In the genomic region with DNA sequence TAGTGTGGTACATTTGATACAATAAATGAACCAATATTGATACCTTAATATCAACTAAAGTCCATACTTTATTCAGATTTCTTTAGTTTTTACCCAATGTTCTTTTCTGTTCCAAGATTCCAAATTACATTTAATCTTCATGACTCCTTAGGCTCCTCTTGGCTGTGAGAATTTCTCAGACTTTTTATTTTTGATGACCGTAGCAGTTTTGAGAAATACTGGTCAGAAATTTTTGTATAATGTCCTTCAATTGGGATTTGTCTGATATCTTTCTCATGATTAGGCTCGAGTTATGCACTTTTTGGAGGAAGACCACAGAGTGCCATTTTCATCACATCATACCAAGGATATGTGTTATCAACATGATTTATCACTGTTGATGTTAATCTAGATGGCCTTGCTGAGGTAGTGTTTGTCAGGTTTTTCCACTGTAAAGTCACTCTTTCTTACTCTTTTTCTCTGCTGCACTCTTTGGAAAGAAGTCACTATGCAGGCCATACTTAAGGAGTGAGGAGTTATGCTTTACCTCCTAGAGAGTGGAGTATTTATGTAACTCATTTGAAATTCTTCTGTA, we compare ENCODE assay signal across 20 cellular contexts. TPM values are rescaled to one million over a fixed set of nuclear protein-coding genes. Genes with fewer than 3 reads are reported as not detected.
A peak's percentile ranks its signal among the peaks of the same experiment; 100 is the strongest.
DNase-seq lines count a peak whose midpoint lies in the region; ATAC-seq and TF ChIP-seq lines count a peak whose summit lies in the region.
"Had no signal": no experiment of that assay in that cellular context is flagged by ENCODE, and none has a peak within 500 bp of the region (broad histone marks: within the 10 kb centered on the region; RNA-seq: fewer than 3 reads in every experiment).

No MANE protein-coding gene starts in this region.

- no peak for ATAC-seq in activated B cell treated with CpG ODN at 0.5 μM for 24 hours (ENCODE audit: low read depth)
- no peak for ATAC-seq in left lung
- no peak for ATAC-seq in stimulated activated memory B cell treated with anti-CD40 and anti-IgM and Interleukin-4, amounts not matched to agents 10 μg/mL and 1 μg/mL and 100 μg/mL, for 72 hours
- no peak for ATAC-seq in HG03460 (IDR thresholded peaks at IDR 0.05; ENCODE audit: unreplicated experiment)
- ATAC-seq: stimulated activated effector memory CD8-positive, alpha-beta T cell treated with anti-CD3 and anti-CD28 coated beads, Interleukin-12 subunit alpha, Interleukin-12 subunit beta, amount 100 ng/mL, for 72 hours had no signal

- peaks cover 6% of the 10 kb centered on the region for H3K9me3 Mint-ChIP-seq in activated B cell treated with CpG ODN at 0.5 μM for 24 hours
- no peaks in the 10 kb centered on the region for H3K9me3 Mint-ChIP-seq in stimulated activated memory B cell treated with anti-CD40 and anti-IgM and Interleukin-4, amounts not matched to agents 10 μg/mL and 1 μg/mL and 100 μg/mL, for 72 hours

- TF ChIP-seq CTCF in GM12875 (IDR thresholded peaks at IDR 0.05; ENCODE audit: borderline replicate concordance, insufficient read depth, low read depth, low read length) (no peak), activated B cell treated with CpG ODN at 0.5 μM for 24 hours (IDR thresholded peaks at IDR 0.05) (no peak), left lung (IDR thresholded peaks at IDR 0.05) (no peak)

- H3K4me3 ChIP-seq in GM12875 (ENCODE audit: low read depth, low read length) = peak overlapping the region; percentile 12
- H3K4me3 ChIP-seq in left lung = no peak overlapping the region
- H3K4me3 ChIP-seq: MG63, mucosa of descending colon, PC-9 had no signal

- H3K27ac Mint-ChIP-seq in activated B cell treated with CpG ODN at 0.5 μM for 24 hours = peak overlapping the region; percentile 82
- H3K27ac Mint-ChIP-seq in stimulated activated memory B cell treated with anti-CD40 and anti-IgM and Interleukin-4, amounts not matched to agents 10 μg/mL and 1 μg/mL and 100 μg/mL, for 72 hours = peak overlapping the region; percentile 100
- H3K27ac Mint-ChIP-seq: activated naive CD8-positive, alpha-beta T cell treated with anti-CD3 and anti-CD28 coated beads for 36 hours had no signal

- peak overlapping the region; percentile 67 for H3K4me3 Mint-ChIP-seq in activated B cell treated with CpG ODN at 0.5 μM for 24 hours
- peak overlapping the region; percentile 60 for H3K4me3 Mint-ChIP-seq in stimulated activated memory B cell treated with anti-CD40 and anti-IgM and Interleukin-4, amounts not matched to agents 10 μg/mL and 1 μg/mL and 100 μg/mL, for 72 hours
- H3K4me3 Mint-ChIP-seq: activated naive CD8-positive, alpha-beta T cell treated with anti-CD3 and anti-CD28 coated beads for 36 hours had no signal

- CTCF ChIA-PET in activated B cell treated with CpG ODN at 0.5 μM for 24 hours (lab: Charles Lee) = interaction anchor here (0.9 to 4.3 kb wide), 5 partner anchors 15 to 122 kb away, joined by 3 to 41 read pairs (median 4); partner anchors contain the start of gene TCTN3

- peaks cover 60% of the 10 kb centered on the region for H3K4me1 Mint-ChIP-seq in activated B cell treated with CpG ODN at 0.5 μM for 24 hours
- H3K4me1 Mint-ChIP-seq in stimulated activated memory B cell treated with anti-CD40 and anti-IgM and Interleukin-4, amounts not matched to agents 10 μg/mL and 1 μg/mL and 100 μg/mL, for 72 hours = peaks cover 54% of the 10 kb centered on the region

- no peaks in the 10 kb centered on the region for H3K27me3 Mint-ChIP-seq in activated B cell treated with CpG ODN at 0.5 μM for 24 hours
- H3K27me3 Mint-ChIP-seq in stimulated activated memory B cell treated with anti-CD40 and anti-IgM and Interleukin-4, amounts not matched to agents 10 μg/mL and 1 μg/mL and 100 μg/mL, for 72 hours = no peaks in the 10 kb centered on the region
- H3K27me3 Mint-ChIP-seq: brain had no signal

- H3K27ac ChIP-seq in left lung = peak overlapping the region; percentile 67 to 74
- H3K27ac ChIP-seq: PC-9 had no signal

- no peaks in the 10 kb centered on the region for H3K9me3 ChIP-seq in left lung
- H3K9me3 ChIP-seq: MG63, mucosa of descending colon had no signal

- H3K36me3 ChIP-seq in left lung = no peaks in the 10 kb centered on the region
- H3K36me3 ChIP-seq: MG63 had no signal

- H3K27me3 ChIP-seq in left lung = no peaks in the 10 kb centered on the region
- H3K27me3 ChIP-seq: MG63 had no signal

- no peak for DNase-seq in activated B cell treated with CpG ODN at 0.5 μM for 24 hours
- DNase-seq in left lung = no peak
- DNase-seq in activated T-cell treated with anti-CD3 and anti-CD28 coated beads, Interleukin-2, amount 50 U/mL, for 1 hour = no peak
- DNase-seq in NCI-H146 (lab: John Stamatoyannopoulos, UW) = no peak
- DNase-seq in HUDEP-2 (lab: John Stamatoyannopoulos, UW; ENCODE audit: unreplicated experiment in 76 of 76) = no peak
- DNase-seq: activated CD4-positive, CD25-positive, alpha-beta regulatory T cell; activated CD8-positive, alpha-beta memory T cell treated with anti-CD3 and anti-CD28 coated beads for 24 hours; activated naive CD8-positive, alpha-beta T cell treated with anti-CD3 and anti-CD28 coated beads for 36 hours; DMS79 treated with DMSO at 0.1 percent for 48 hours; foreskin fibroblast; MG63; NCI-H1436 treated with DMSO at 0.1 percent for 48 hours; PC-9; T-helper 2 cell had no signal

- intact Hi-C loops in activated B cell treated with CpG ODN at 0.5 μM for 24 hours (cut with micrococcal nuclease) = loop anchor here (1.0 kb wide), 4 partner anchors 13 to 98 kb away; partner anchors contain the start of gene ENTPD1
- intact Hi-C loops in left lung (cut with DNase I) = no loop called here

- POLR2A ChIA-PET in activated B cell treated with CpG ODN at 0.5 μM for 24 hours (lab: Charles Lee) = interaction anchor here (1.1 to 7.6 kb wide), 7 partner anchors 15 to 100 kb away, joined by 3 to 189 read pairs (median 9); partner anchors contain the start of genes ENTPD1 and TCTN3

- peaks cover 16% of the 10 kb centered on the region for H3K36me3 Mint-ChIP-seq in activated B cell treated with CpG ODN at 0.5 μM for 24 hours (ENCODE audit: low read depth)
- H3K36me3 Mint-ChIP-seq in stimulated activated memory B cell treated with anti-CD40 and anti-IgM and Interleukin-4, amounts not matched to agents 10 μg/mL and 1 μg/mL and 100 μg/mL, for 72 hours = peaks cover 13% of the 10 kb centered on the region
- H3K36me3 Mint-ChIP-seq: activated naive CD8-positive, alpha-beta T cell treated with anti-CD3 and anti-CD28 coated beads for 36 hours; brain had no signal

- peaks cover 0 to 22% of the 10 kb centered on the region in 2 donors for H3K4me1 ChIP-seq in left lung

RNA-seq across cellular contexts. Expression of gene ENTPD1, which starts 12.9 kb away (rescaled TPM):
- total RNA-seq in activated B cell treated with CpG ODN at 0.5 μM for 24 hours (187 TPM in 2 replicates), left lung (10 to 100 TPM; 31.4 to 37.6 TPM)
- total RNA-seq: PC-9 had no signal

RNA-seq across cellular contexts. Expression of gene TCTN3, which starts 49.3 kb away (rescaled TPM):
- 44.5 and 47.5 TPM in 2 replicates for total RNA-seq in activated B cell treated with CpG ODN at 0.5 μM for 24 hours
- total RNA-seq in left lung = 10 to 100 TPM; 36.2 to 43.8 TPM
